9 cellular contexts compared by ENCODE assay signal in the genomic region with DNA sequence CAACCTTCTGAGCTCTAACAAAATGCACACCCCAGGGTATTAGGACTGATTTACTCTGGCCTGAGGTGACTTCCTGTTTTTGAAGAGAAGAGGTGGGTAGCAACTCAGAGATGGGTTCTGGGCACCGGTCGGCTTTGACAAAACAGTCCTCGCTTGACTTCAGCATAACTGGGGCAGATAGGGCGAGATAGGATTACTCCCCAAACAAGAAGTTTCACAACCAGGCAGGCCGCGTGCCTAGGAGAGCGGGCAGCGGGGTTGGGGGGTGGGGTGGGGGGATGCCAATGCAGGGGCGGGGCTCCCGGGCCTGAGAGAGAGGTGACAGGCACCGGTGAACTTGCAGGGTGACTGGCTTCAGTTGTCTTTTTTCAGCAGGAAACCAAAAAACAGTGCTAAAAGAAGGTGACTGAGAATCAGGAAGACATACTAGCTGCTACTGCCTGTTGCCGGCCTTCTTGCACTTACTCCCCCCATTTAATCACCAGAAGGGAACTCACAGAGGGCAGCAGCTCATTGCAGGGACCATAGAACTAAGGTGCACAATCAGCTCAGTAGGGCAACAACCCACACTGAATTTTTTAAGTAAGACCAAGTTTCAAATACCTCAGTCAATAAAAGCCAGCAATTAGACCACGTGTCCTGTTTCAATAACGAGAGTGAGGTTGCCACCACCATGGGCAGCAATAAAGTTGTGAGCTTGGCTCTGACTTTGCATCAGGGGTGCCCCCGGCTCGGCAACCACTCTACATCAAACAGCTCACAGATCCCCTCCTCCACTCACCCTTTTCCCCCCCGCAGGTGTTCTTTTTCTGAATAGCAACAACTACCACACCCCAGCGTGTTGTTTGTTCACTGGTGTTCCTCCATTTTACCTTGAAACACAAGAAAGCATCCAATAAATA. TPM values are rescaled to one million over a fixed set of nuclear protein-coding genes. Genes with fewer than 3 reads are reported as not detected.
DNase-seq lines count a peak whose midpoint lies in the region; ATAC-seq, FAIRE-seq and TF ChIP-seq lines count a peak whose summit lies in the region.
"Had no signal": no experiment of that assay in that cellular context is flagged by ENCODE, and none has a peak within 500 bp of the region (broad histone marks: within the 10 kb centered on the region; RNA-seq: fewer than 3 reads in every experiment).

No MANE protein-coding gene starts in this region.

- H3K4me1 ChIP-seq in kidney (ENCODE audit: control insufficient read depth in 1 of 2, insufficient read depth in 1 of 2, low read depth in 1 of 2, low read length in 2 of 2) (peaks cover 2 to 8% of the 10 kb centered on the region in 2 donors), uterus (no peaks in the 10 kb centered on the region)

- peak; percentile 61 for DNase-seq in kidney
- DNase-seq in foreskin melanocyte: no peak
- no peak for DNase-seq in NCI-H226
- no peak for DNase-seq in uterus
- no peak for DNase-seq in dermis blood vessel endothelial cell

- H3K4me3 ChIP-seq in kidney (ENCODE audit: low read length in 2 of 2) (no peak overlapping the region), uterus (no peak overlapping the region)

- no peak overlapping the region for H3K27ac ChIP-seq in kidney (ENCODE audit: low read depth in 2 of 2, low read length in 2 of 2)
- H3K27ac ChIP-seq in uterus: no peak overlapping the region

- H3K36me3 ChIP-seq in kidney (ENCODE audit: control insufficient read depth in 1 of 2, insufficient read depth in 2 of 2, low read length in 2 of 2) (no peaks in the 10 kb centered on the region), uterus (no peaks in the 10 kb centered on the region)

- intact Hi-C loops in kidney (cut with DNase I) (loop anchor here (5.0 kb wide), 1 partner anchor 337 kb away; no protein-coding TSS in a partner anchor), uterus (cut with DNase I; ENCODE audit: low total_unique reads) (loop anchor here (10.0 kb wide), 1 partner anchor 450 kb away; no protein-coding TSS in a partner anchor)

- no peaks in the 10 kb centered on the region for H3K27me3 ChIP-seq in uterus

- H3K9me3 ChIP-seq in kidney (ENCODE audit: control insufficient read depth in 1 of 2, low read length in 2 of 2): no peaks in the 10 kb centered on the region
- no peaks in the 10 kb centered on the region for H3K9me3 ChIP-seq in uterus

- TF ChIP-seq CTCF in kidney (IDR thresholded peaks at IDR 0.05; ENCODE audit: borderline replicate concordance, extremely low read depth, insufficient read depth) (no peak), uterus (IDR thresholded peaks at IDR 0.05) (no peak)

- TF ChIP-seq POLR2A in uterus (IDR thresholded peaks at IDR 0.05): no peak

- H3K9ac ChIP-seq in kidney (ENCODE audit: low read length in 2 of 2): no peak overlapping the region

- FAIRE-seq in kidney (lab: Jason Lieb, UNC): no peak
- FAIRE-seq: endothelial cell of umbilical vein had no signal

- peak; percentile 55 for ATAC-seq in GM18909 (IDR thresholded peaks at IDR 0.05; ENCODE audit: poor library complexity, unreplicated experiment)
- peak; percentile 50 for ATAC-seq in HG03135 (IDR thresholded peaks at IDR 0.05; ENCODE audit: unreplicated experiment)
- peak; percentile 32 to 37 for ATAC-seq in activated CD4-positive, CD25-positive, alpha-beta regulatory T cell treated with anti-CD3 and anti-CD28 coated beads, Interleukin-2, amount 50 U/mL, for 24 hours

RNA-seq across cellular contexts. Expression of gene ETS1, which starts 37.2 kb away (rescaled TPM):
- total RNA-seq in kidney (124 TPM), uterus (10 to 100 TPM; 24.1 to 80.9 (median 58.3) TPM), dermis blood vessel endothelial cell (128 and 130 TPM in 2 replicates)
- 23.5 TPM for polyA plus RNA-seq in kidney (ENCODE audit: insufficient read depth, low read depth, low replicate concordance)
